In genomic region chr5:138177936-138178515, GRCh38 we compare ENCODE assay signal across 8 cellular contexts. TPM values are rescaled to one million over a fixed set of nuclear protein-coding genes. Genes with fewer than 3 reads are reported as not detected.
A peak's percentile ranks its signal among the peaks of the same experiment; 100 is the strongest.
DNase-seq lines count a peak whose midpoint lies in the region; ATAC-seq, FAIRE-seq and TF ChIP-seq lines count a peak whose summit lies in the region.

No MANE protein-coding gene starts in this region.

- ATAC-seq in activated T-cell treated with anti-CD3 and anti-CD28 coated beads, Interleukin-2, amount 50 U/mL, for 4 hours = no peak
- ATAC-seq in HG02642 (IDR thresholded peaks at IDR 0.05; ENCODE audit: poor library complexity, unreplicated experiment) = no peak

- peaks cover 18% of the 10 kb centered on the region for H4K20me1 ChIP-seq in neural progenitor cell (ENCODE audit: low read depth)

- no peaks in the 10 kb centered on the region for H3F3A ChIP-seq in neural progenitor cell (ENCODE audit: low read depth)

- peak overlapping the region; percentile 91 for H3K4me3 ChIP-seq in WERI-Rb-1 (ENCODE audit: low read depth, low read length)
- peak overlapping the region; percentile 82 for H3K4me3 ChIP-seq in fibroblast of villous mesenchyme (ENCODE audit: low read depth, low read length)
- peak overlapping the region; percentile 79 for H3K4me3 ChIP-seq in neural progenitor cell

- peak overlapping the region; percentile 78 for H2AFZ ChIP-seq in neural progenitor cell (replicated peaks)

- peaks cover 21% of the 10 kb centered on the region for H3K4me1 Mint-ChIP-seq in activated T-cell treated with anti-CD3 and anti-CD28 coated beads, Interleukin-2, amount 50 U/mL, for 24 hours (ENCODE audit: low read depth)
- H3K4me1 Mint-ChIP-seq in activated T-cell treated with anti-CD3 and anti-CD28 coated beads, Interleukin-2, amount 50 U/mL, for 4 hours (ENCODE audit: low read depth) = peaks cover 11% of the 10 kb centered on the region
- peaks cover 18% of the 10 kb centered on the region for H3K4me1 Mint-ChIP-seq in neural progenitor cell

- in situ Hi-C loops in KBM-7 (cut with MboI; ENCODE audit: low pct_unique_long_range_greater_than_20kb, low sequenced_read_pairs) = no loop called here

- DNase-seq in activated T-cell treated with anti-CD3 and anti-CD28 coated beads, Interleukin-2, amount 50 U/mL, for 24 hours = peak; percentile 32
- DNase-seq in activated T-cell treated with anti-CD3 and anti-CD28 coated beads, Interleukin-2, amount 50 U/mL, for 4 hours = no peak
- DNase-seq in KBM-7 = peak; percentile 43
- DNase-seq in WERI-Rb-1 = peak; percentile 22
- peak; percentile 30 for DNase-seq in fibroblast of villous mesenchyme (ENCODE audit: low read depth)
- peak; percentile 21 for DNase-seq in neural progenitor cell (ENCODE audit: low spot score)
- no peak for DNase-seq in D721Med (ENCODE audit: insufficient read length, low spot score)

- H3K4me1 ChIP-seq in neural progenitor cell = peaks cover 14% of the 10 kb centered on the region

- H3K36me3 Mint-ChIP-seq in activated T-cell treated with anti-CD3 and anti-CD28 coated beads, Interleukin-2, amount 50 U/mL, for 24 hours (ENCODE audit: low read depth) = peaks cover 51% of the 10 kb centered on the region
- peaks cover 7% of the 10 kb centered on the region for H3K36me3 Mint-ChIP-seq in activated T-cell treated with anti-CD3 and anti-CD28 coated beads, Interleukin-2, amount 50 U/mL, for 4 hours (ENCODE audit: insufficient read depth)
- H3K36me3 Mint-ChIP-seq in neural progenitor cell = peaks cover 25% of the 10 kb centered on the region

- no peak overlapping the region for H3K4me3 Mint-ChIP-seq in activated T-cell treated with anti-CD3 and anti-CD28 coated beads, Interleukin-2, amount 50 U/mL, for 24 hours
- H3K4me3 Mint-ChIP-seq in activated T-cell treated with anti-CD3 and anti-CD28 coated beads, Interleukin-2, amount 50 U/mL, for 4 hours = no peak overlapping the region
- H3K4me3 Mint-ChIP-seq in neural progenitor cell = no peak overlapping the region

- peak overlapping the region; percentile 89 for H3K9ac ChIP-seq in neural progenitor cell

- TF ChIP-seq CTCF in WERI-Rb-1 (IDR thresholded peaks at IDR 0.05; ENCODE audit: low read depth, low read length) (no peak), fibroblast of villous mesenchyme (IDR thresholded peaks at IDR 0.05; ENCODE audit: insufficient read depth, low read depth, low read length) (no peak), neural progenitor cell (IDR thresholded peaks at IDR 0.05) (no peak), D721Med (IDR thresholded peaks at IDR 0.05; ENCODE audit: insufficient read depth, missing control alignments) (no peak)

- no peaks in the 10 kb centered on the region for H3K27me3 Mint-ChIP-seq in activated T-cell treated with anti-CD3 and anti-CD28 coated beads, Interleukin-2, amount 50 U/mL, for 24 hours
- H3K27me3 Mint-ChIP-seq in activated T-cell treated with anti-CD3 and anti-CD28 coated beads, Interleukin-2, amount 50 U/mL, for 4 hours (ENCODE audit: low read depth) = no peaks in the 10 kb centered on the region
- H3K27me3 Mint-ChIP-seq in neural progenitor cell (ENCODE audit: insufficient read depth, low read depth) = no peaks in the 10 kb centered on the region

- peaks cover 68% of the 10 kb centered on the region for H3K79me2 ChIP-seq in neural progenitor cell (ENCODE audit: low read depth)

- H3K9me3 Mint-ChIP-seq in activated T-cell treated with anti-CD3 and anti-CD28 coated beads, Interleukin-2, amount 50 U/mL, for 24 hours = no peaks in the 10 kb centered on the region
- no peaks in the 10 kb centered on the region for H3K9me3 Mint-ChIP-seq in activated T-cell treated with anti-CD3 and anti-CD28 coated beads, Interleukin-2, amount 50 U/mL, for 4 hours
- H3K9me3 Mint-ChIP-seq in neural progenitor cell = no peaks in the 10 kb centered on the region

- no peak overlapping the region for H3K27ac Mint-ChIP-seq in activated T-cell treated with anti-CD3 and anti-CD28 coated beads, Interleukin-2, amount 50 U/mL, for 24 hours
- no peak overlapping the region for H3K27ac Mint-ChIP-seq in neural progenitor cell

- H3K4me2 ChIP-seq in neural progenitor cell = peak overlapping the region; percentile 97

- H3K36me3 ChIP-seq in WERI-Rb-1 = peaks cover 67% of the 10 kb centered on the region
- peaks cover 19% of the 10 kb centered on the region for H3K36me3 ChIP-seq in neural progenitor cell

- H3K27ac ChIP-seq in WERI-Rb-1 = peak overlapping the region; percentile 99
- peak overlapping the region; percentile 79 for H3K27ac ChIP-seq in neural progenitor cell

- H3K9me3 ChIP-seq in WERI-Rb-1 (ENCODE audit: severe bottlenecking) (no peaks in the 10 kb centered on the region), neural progenitor cell (ENCODE audit: low read depth) (no peaks in the 10 kb centered on the region)

- FAIRE-seq in D721Med (lab: Jason Lieb, UNC) = no peak

- H3K27me3 ChIP-seq in WERI-Rb-1 (ENCODE audit: insufficient read depth, low read depth, severe bottlenecking) (no peaks in the 10 kb centered on the region), neural progenitor cell (no peaks in the 10 kb centered on the region)

RNA-seq across cellular contexts. Expression of gene BRD8, which starts 0.4 kb away (rescaled TPM):
- 10 to 100 TPM; 30.4 to 44.2 (median 39.3) TPM for total RNA-seq in activated T-cell treated with anti-CD3 and anti-CD28 coated beads, Interleukin-2, amount 50 U/mL, for 4 hours
- total RNA-seq in fibroblast of villous mesenchyme (30.0 and 63.9 TPM in 2 replicates), neural progenitor cell (ENCODE audit: low replicate concordance) (113 and 150 TPM in 2 replicates)

RNA-seq across cellular contexts. Expression of gene KIF20A, which starts 0.9 kb away (rescaled TPM):
- total RNA-seq in activated T-cell treated with anti-CD3 and anti-CD28 coated beads, Interleukin-2, amount 50 U/mL, for 4 hours = 1 to 10 TPM in 2 of 3 donors, under 1 TPM in 1; 0.76 to 1.5 (median 1.4) TPM
- total RNA-seq in fibroblast of villous mesenchyme (30.6 and 60.0 TPM in 2 replicates), neural progenitor cell (ENCODE audit: low replicate concordance) (128 and 158 TPM in 2 replicates)

RNA-seq across cellular contexts. Expression of gene CDC23, which starts 35.1 kb away (rescaled TPM):
- 10 to 100 TPM; 50.2 to 52.2 (median 51.7) TPM for total RNA-seq in activated T-cell treated with anti-CD3 and anti-CD28 coated beads, Interleukin-2, amount 50 U/mL, for 4 hours
- total RNA-seq in fibroblast of villous mesenchyme (25.4 and 40.2 TPM in 2 replicates), neural progenitor cell (ENCODE audit: low replicate concordance) (62.8 and 83.3 TPM in 2 replicates)

RNA-seq across cellular contexts. Expression of gene NME5, which starts 38.8 kb away (rescaled TPM):
- total RNA-seq in activated T-cell treated with anti-CD3 and anti-CD28 coated beads, Interleukin-2, amount 50 U/mL, for 4 hours = not detected
- total RNA-seq in fibroblast of villous mesenchyme (1.3 and 2.2 TPM in 2 replicates), neural progenitor cell (ENCODE audit: low replicate concordance) (6.7 and 8.0 TPM in 2 replicates)

Comparison
In these comparisons a context has a peak if more than half of its experiments do, and no peak if none do; other contexts are left out.
1. DNase-seq: peak in activated T-cell treated with anti-CD3 and anti-CD28 coated beads, Interleukin-2, amount 50 U/mL, for 24 hours (single experiment), KBM-7 (single experiment), WERI-Rb-1 (single experiment), fibroblast of villous mesenchyme (single experiment) and neural progenitor cell (single experiment); none in activated T-cell treated with anti-CD3 and anti-CD28 coated beads, Interleukin-2, amount 50 U/mL, for 4 hours (single experiment) and D721Med (single experiment).
2. RNA of gene KIF20A, which starts 0.9 kb away (total RNA-seq): 128 to 158 TPM in neural progenitor cell and 30.6 to 60.0 TPM in fibroblast of villous mesenchyme; 0.76 to 1.5 TPM in activated T-cell treated with anti-CD3 and anti-CD28 coated beads, Interleukin-2, amount 50 U/mL, for 4 hours; every median in the first group is over 10 times any median in the second.
3. Peak in every context shown above with its lines, with median percentiles within 50 percentile points of each other: H3K4me3 ChIP-seq.